ENCODE assay signal across 8 cellular contexts in the genomic region with DNA sequence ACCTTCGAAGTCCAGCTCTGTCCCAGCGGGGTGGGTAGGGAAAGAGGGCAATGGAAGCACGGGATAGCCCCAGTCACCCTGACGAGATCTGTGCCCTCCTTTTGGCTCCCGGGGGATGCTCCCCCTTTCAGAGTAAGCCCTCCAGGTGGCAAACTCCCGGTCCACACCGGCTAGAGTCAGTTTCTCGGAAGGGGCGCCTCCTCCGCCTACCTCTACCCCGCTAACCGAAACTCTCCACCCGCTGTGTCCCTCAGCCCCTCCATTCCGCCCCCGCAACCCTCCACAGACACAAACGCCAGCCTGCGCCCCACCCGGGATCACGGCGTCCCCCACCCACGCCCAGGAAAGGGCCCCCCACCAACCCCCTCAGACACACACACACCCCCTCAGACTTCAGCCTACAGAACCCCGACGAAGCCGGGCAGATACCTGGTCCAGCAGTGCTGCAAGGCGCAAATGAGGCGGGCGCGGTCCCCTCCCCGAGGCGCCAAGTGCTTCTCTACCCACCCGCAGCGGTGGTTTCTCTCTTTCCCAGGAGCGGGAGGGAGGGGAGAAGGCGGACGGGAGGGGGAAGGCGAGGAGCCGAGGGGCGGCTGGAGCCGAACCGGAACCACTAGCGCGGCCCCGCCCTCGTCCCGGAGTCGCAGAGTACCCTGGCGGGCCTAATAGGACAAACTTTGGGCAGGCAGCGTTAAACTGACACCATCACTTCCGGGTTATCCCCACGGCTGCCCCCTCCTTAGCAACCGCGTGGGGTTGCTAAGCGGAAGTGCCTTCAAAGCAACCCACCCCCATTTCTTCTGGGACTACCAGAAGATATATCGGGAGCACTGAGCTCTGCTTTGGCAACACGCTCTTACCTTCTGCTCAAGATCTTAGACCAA. TPM values are rescaled to one million over a fixed set of nuclear protein-coding genes. Genes with fewer than 3 reads are reported as not detected.
DNase-seq lines count a peak whose midpoint lies in the region; ATAC-seq and TF ChIP-seq lines count a peak whose summit lies in the region.

Gene CSNK1G1, minus strand, starts transcription at position 615 of the 884 bp plus-strand sequence. CDS start 55,674 bp downstream, outside the sequence.

- H3K4me2 ChIP-seq in SK-N-SH = peak within 1 kb of the TSS; percentile 71

- DNase-seq in GF-D8 (lab: John Stamatoyannopoulos, UW) (peak; percentile 92), NCI-H1048 (lab: John Stamatoyannopoulos, UW) (peak; percentile 90), SK-N-SH (peak; percentile 93), germinal center (ENCODE audit: low spot score) (peak; percentile 89), non-pigmented ciliary epithelial cell (ENCODE audit: low read depth) (peak; percentile 89), superior temporal gyrus (ENCODE audit: extremely low spot score) (peak; percentile 99)
- DNase-seq in activated naive CD4-positive, alpha-beta T cell treated with anti-CD3 and anti-CD28 coated beads, Interleukin-2, amount 50 U/mL, for 16 hours = peak; percentile 94

- H3K36me3 ChIP-seq in SK-N-SH (replicated peaks in 1 of 2; ENCODE audit: control insufficient read depth in 1 of 2, insufficient read depth in 2 of 2, low read length in 1 of 2) = peaks cover 0 to 4% of the 10 kb centered on the region in 2 experiments

- peaks cover 25% of the 10 kb centered on the region for H3F3A ChIP-seq in SK-N-SH (replicated peaks; ENCODE audit: insufficient read depth)

- POLR2A ChIA-PET in SK-N-SH (lab: Yijun Ruan, JAX) = interaction anchor here (0.9 to 1.4 kb wide), 2 partner anchors 10 to 32 kb away, joined by 3 read pairs; partner anchors contain the start of gene TRIP4

- no peak for TF ChIP-seq RAD21 in SK-N-SH (IDR thresholded peaks at IDR 0.05; ENCODE audit: low read length)

- H3K9ac ChIP-seq in SK-N-SH = peak within 1 kb of the TSS; percentile 88

- peaks cover 4% of the 10 kb centered on the region for H4K20me1 ChIP-seq in SK-N-SH (ENCODE audit: insufficient read depth)

- H3K4me3 ChIP-seq in SK-N-SH (ENCODE audit: low read depth in 2 of 2, low read length in 1 of 2) = peak within 1 kb of the TSS; percentile 66 to 74

- CTCF ChIA-PET in SK-N-SH (lab: Yijun Ruan, JAX) = interaction anchor here (0.5 to 2.5 kb wide), 10 partner anchors 13 to 326 kb away, joined by 3 to 13 read pairs (median 3); partner anchors contain the start of genes PPIB and SNX22

- H3K27ac ChIP-seq in SK-N-SH (ENCODE audit: low read depth in 2 of 2, low read length in 1 of 2) = peak within 1 kb of the TSS; percentile 81 to 85

- peak; percentile 96 for ATAC-seq in HG02571 (IDR thresholded peaks at IDR 0.05; ENCODE audit: unreplicated experiment)

- peaks cover 3 to 8% of the 10 kb centered on the region in 2 experiments; a peak in 3 of 4 replicates for H3K4me1 ChIP-seq in SK-N-SH (ENCODE audit: control insufficient read depth in 1 of 2, insufficient read depth in 2 of 2, low read depth in 1 of 2, low read length in 1 of 2)

- H3K9me2 ChIP-seq in SK-N-SH = no peaks in the 10 kb centered on the region

- peak within 1 kb of the TSS; percentile 74 for H2AFZ ChIP-seq in SK-N-SH (ENCODE audit: low read depth)

- peaks cover 51% of the 10 kb centered on the region for H3K79me2 ChIP-seq in SK-N-SH (ENCODE audit: insufficient read depth)

- 1% methylated on average over 49 of the region's 55 CpGs for WGBS in SK-N-SH (ENCODE audit: low lambda C conversion rate)

- no peaks in the 10 kb centered on the region for H3K9me3 ChIP-seq in SK-N-SH

- H3K27me3 ChIP-seq in SK-N-SH (ENCODE audit: insufficient read depth) = no peaks in the 10 kb centered on the region

- TF ChIP-seq EP300 in SK-N-SH (IDR thresholded peaks at IDR 0.05; ENCODE audit: borderline replicate concordance in 1 of 2, low read depth in 1 of 2, low read length in 1 of 2) = no peak

- TF ChIP-seq CTCF in SK-N-SH (IDR thresholded peaks at IDR 0.05) = no peak

TF ChIP-seq in SK-N-SH, 30 proteins besides CTCF, POLR2A, EP300 and RAD21:
- no peak for TF ChIP-seq FOSL2 (IDR thresholded peaks at IDR 0.05; ENCODE audit: borderline replicate concordance, low read depth)
- TF ChIP-seq GABPA (IDR thresholded peaks at IDR 0.05; ENCODE audit: low read depth) = peak; percentile 94
- TF ChIP-seq, protein P1, sequence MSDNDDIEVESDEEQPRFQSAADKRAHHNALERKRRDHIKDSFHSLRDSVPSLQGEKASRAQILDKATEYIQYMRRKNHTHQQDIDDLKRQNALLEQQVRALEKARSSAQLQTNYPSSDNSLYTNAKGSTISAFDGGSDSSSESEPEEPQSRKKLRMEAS (IDR thresholded peaks at IDR 0.05; ENCODE audit: low read depth) = peak; percentile 5; the same call in 1 of the 2 replicates
- peak; percentile 94 for TF ChIP-seq CHD2 (IDR thresholded peaks at IDR 0.05; ENCODE audit: low read length, partially characterized antibody)
- TF ChIP-seq RFX5 (IDR thresholded peaks at IDR 0.05; ENCODE audit: low read length) = no peak
- TF ChIP-seq FOXM1 (IDR thresholded peaks at IDR 0.05; ENCODE audit: low read depth) = no peak
- TF ChIP-seq ELF1 (IDR thresholded peaks at IDR 0.05) = peak; percentile 97
- no peak for TF ChIP-seq FOXJ3 (CRISPR knock-in tag; IDR thresholded peaks at IDR 0.05)
- peak; percentile 64; the same call in 1 of the 2 replicates for TF ChIP-seq TAF1 (IDR thresholded peaks at IDR 0.05; ENCODE audit: borderline replicate concordance, low read depth, low read length)
- TF ChIP-seq MXI1 (IDR thresholded peaks at IDR 0.05; ENCODE audit: low read depth, low read length) = peak; percentile 65; the same call in 1 of the 2 replicates
- TF ChIP-seq POLR2AphosphoS5 (IDR thresholded peaks at IDR 0.05; ENCODE audit: low read depth, low read length) = peak; percentile 67
- no peak for TF ChIP-seq USF2 (IDR thresholded peaks at IDR 0.05; ENCODE audit: borderline replicate concordance, low read depth, low read length)
- TF ChIP-seq SIN3A (IDR thresholded peaks at IDR 0.05; ENCODE audit: borderline replicate concordance, low read depth, low read length) = peak; percentile 80; the same call in 1 of the 2 replicates
- TF ChIP-seq IRF3 (IDR thresholded peaks at IDR 0.05; ENCODE audit: low read depth, low read length) = no peak

RNA-seq across cellular contexts. Expression of gene CSNK1G1, which starts in this region (rescaled TPM):
- polyA plus RNA-seq in SK-N-SH (2012; rRNA removed) = 10.2 and 14.2 TPM in 2 replicates
- 10.8 and 12.3 TPM in 2 replicates for polyA plus RNA-seq in SK-N-SH (2012; cell fraction: cytosol; rRNA removed)
- polyA plus RNA-seq in SK-N-SH (2012; cell fraction: nucleus; rRNA removed) = 9.9 and 18.4 TPM in 2 replicates

Comparison
In these comparisons a context has a peak if more than half of its experiments do, and no peak if none do; other contexts are left out.
1. Peak in every context shown above with its lines: DNase-seq, ATAC-seq, H3K4me3 ChIP-seq and H3K27ac ChIP-seq.